In genomic region chr1:241129207-241129960, GRCh38 we compare ENCODE assay signal across 30 cellular contexts.
"Had no signal": no experiment of that assay in that cellular context is flagged by ENCODE, and none has a peak within 500 bp of the region (broad histone marks: within the 10 kb centered on the region; RNA-seq: fewer than 3 reads in every experiment).

No MANE protein-coding gene starts in this region.

- DNase-seq: hippocampal formation; immature natural killer cell; kidney; left colon; left lung; lower lobe of right lung; mammary epithelial cell; mesenchymal stem cell; naive B cell; natural killer cell; nephron progenitor cell; pancreas; posterior cingulate gyrus; retina; right cardiac atrium; spleen; stimulated activated CD4-positive, alpha-beta T cell treated with anti-CD3 and anti-CD28 coated beads, Interleukin-4, amount 100 ng/mL, for 24 hours; stimulated activated naive CD4-positive, alpha-beta T cell; tibial artery; trophoblast cell; upper lobe of right lung had no signal

- H3K36me3 Mint-ChIP-seq: immature natural killer cell; mesothelial cell of epicardium; naive B cell; natural killer cell; stimulated activated effector memory CD8-positive, alpha-beta T cell treated with anti-CD3 and anti-CD28 coated beads, Interleukin-12 subunit alpha, Interleukin-12 subunit beta, amount 100 ng/mL, for 72 hours had no signal

- H3K27ac Mint-ChIP-seq: immature natural killer cell; mesothelial cell of epicardium; naive B cell; natural killer cell; nephron progenitor cell; stimulated activated effector memory CD8-positive, alpha-beta T cell treated with anti-CD3 and anti-CD28 coated beads, Interleukin-12 subunit alpha, Interleukin-12 subunit beta, amount 100 ng/mL, for 72 hours; stimulated activated naive CD8-positive, alpha-beta T cell treated with anti-CD3 and anti-CD28 coated beads, Interleukin-15, Interleukin-2, amounts not matched to agents 100 ng/mL and 50 ng/mL, for 24 hours had no signal

- FAIRE-seq: islet of Langerhans, pancreas, urothelium cell line had no signal

- H3K9me3 ChIP-seq: left lung, lower lobe of right lung, pancreas, prostate gland, suprapubic skin, thoracic aorta, tibial artery, upper lobe of right lung had no signal

- H3K27me3 Mint-ChIP-seq: naive B cell; stimulated activated naive CD8-positive, alpha-beta T cell treated with anti-CD3 and anti-CD28 coated beads, Interleukin-15, Interleukin-2, amounts not matched to agents 100 ng/mL and 50 ng/mL, for 24 hours had no signal

- H3K27ac ChIP-seq: left lung, lower lobe of right lung, pancreas, prostate gland, skin epidermis, spleen, suprapubic skin, thoracic aorta, tibial artery, upper lobe of right lung had no signal

- H3K27me3 ChIP-seq: left lung, spleen, suprapubic skin, tibial artery, upper lobe of right lung had no signal

- H3K36me3 ChIP-seq: left lung, lower lobe of right lung, pancreas, prostate gland, spleen, suprapubic skin, thoracic aorta, tibial artery, upper lobe of right lung had no signal

- H3K4me1 Mint-ChIP-seq: immature natural killer cell; naive B cell; natural killer cell; nephron progenitor cell; stimulated activated effector memory CD8-positive, alpha-beta T cell treated with anti-CD3 and anti-CD28 coated beads, Interleukin-12 subunit alpha, Interleukin-12 subunit beta, amount 100 ng/mL, for 72 hours had no signal

- H3K9me3 Mint-ChIP-seq: nephron progenitor cell had no signal

- H3K4me1 ChIP-seq: left lung, lower lobe of right lung, pancreas, prostate gland, spleen, suprapubic skin, tibial artery, upper lobe of right lung had no signal

- H3K4me3 Mint-ChIP-seq: immature natural killer cell; mesothelial cell of epicardium; naive B cell; natural killer cell; nephron progenitor cell; stimulated activated effector memory CD8-positive, alpha-beta T cell treated with anti-CD3 and anti-CD28 coated beads, Interleukin-12 subunit alpha, Interleukin-12 subunit beta, amount 100 ng/mL, for 72 hours; stimulated activated naive CD8-positive, alpha-beta T cell treated with anti-CD3 and anti-CD28 coated beads, Interleukin-15, Interleukin-2, amounts not matched to agents 100 ng/mL and 50 ng/mL, for 24 hours had no signal

- H3K4me3 ChIP-seq: left lung, lower lobe of right lung, pancreas, prostate gland, skin epidermis, spleen, suprapubic skin, thoracic aorta, tibial artery, upper lobe of right lung had no signal
